1 cellular context compared by ENCODE assay signal in the genomic region with DNA sequence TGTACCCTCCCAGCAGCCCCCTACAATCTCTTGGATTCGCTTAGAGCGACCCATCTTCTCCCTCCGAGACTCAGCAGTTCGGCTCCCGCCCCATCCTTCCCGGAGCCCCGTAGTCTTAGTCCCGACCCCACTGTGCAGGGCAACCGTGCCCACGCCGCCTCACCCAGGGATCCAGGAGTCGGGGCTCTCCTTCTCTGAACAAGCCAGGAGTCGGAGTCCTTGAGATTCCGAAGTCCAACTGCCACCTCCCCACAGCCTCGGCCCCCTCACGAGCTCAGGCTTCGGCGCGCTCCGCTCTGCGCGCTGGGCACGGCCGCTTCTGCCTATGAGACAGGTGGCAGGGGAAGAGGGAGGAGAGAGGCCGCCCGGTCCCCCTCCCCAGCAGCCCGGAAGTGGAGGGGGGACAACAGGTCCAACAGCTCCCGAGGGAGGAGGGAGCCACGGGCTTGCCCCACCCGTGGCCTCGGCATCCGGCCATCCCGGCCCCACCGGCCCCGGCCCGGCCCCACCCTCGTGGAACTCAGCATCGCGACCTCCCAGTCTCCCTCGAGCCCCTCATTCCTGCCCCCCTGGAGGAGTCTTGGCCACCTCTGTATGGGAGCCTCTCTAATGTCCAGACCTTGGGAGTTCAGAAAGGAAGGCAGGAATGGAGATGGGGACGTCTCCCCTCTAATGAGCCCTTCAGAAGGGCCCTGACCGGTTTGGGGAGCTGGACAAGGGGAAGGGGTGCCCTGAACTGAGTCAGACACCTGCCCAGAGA.
A peak's percentile ranks its signal among the peaks of the same experiment; 100 is the strongest.
TF ChIP-seq lines count a peak whose summit lies in the region.

A gene (minus strand): TSS at position 321 of the 760 bp plus-strand sequence. CDS start 628 bp downstream, outside the sequence.

TF ChIP-seq in HepG2, 621 proteins besides CTCF, POLR2A, EP300 and RAD21 (continued from another document and continues in another):
- TF ChIP-seq ZFX (CRISPR knock-in tag; IDR thresholded peaks at IDR 0.05; ENCODE audit: low read depth) (peak; percentile 74), ZNF878 (CRISPR knock-in tag; IDR thresholded peaks at IDR 0.05) (0 out of 2 replicates have a peak, but pooled peaks have one; percentile 36), ZNF263 (CRISPR knock-in tag; IDR thresholded peaks at IDR 0.05) (no peak), FOXJ3 (CRISPR knock-in tag; IDR thresholded peaks at IDR 0.05; ENCODE audit: borderline replicate concordance) (no peak), PPARG (CRISPR knock-in tag; conservative IDR thresholded peaks at IDR 0.05) (no peak), ZNF253 (CRISPR knock-in tag; IDR thresholded peaks at IDR 0.05; ENCODE audit: borderline replicate concordance) (no peak), ZNF205 (CRISPR knock-in tag; IDR thresholded peaks at IDR 0.05) (no peak), STAG1 (CRISPR knock-in tag; IDR thresholded peaks at IDR 0.05) (no peak), DR1 (CRISPR knock-in tag; IDR thresholded peaks at IDR 0.05) (no peak), ZNF292 (CRISPR knock-in tag; IDR thresholded peaks at IDR 0.05; ENCODE audit: borderline replicate concordance, low read depth) (no peak), ZBTB8A (CRISPR knock-in tag; IDR thresholded peaks at IDR 0.05; ENCODE audit: borderline replicate concordance, low read depth) (no peak), ZNF839 (CRISPR knock-in tag; IDR thresholded peaks at IDR 0.05; ENCODE audit: borderline replicate concordance) (no peak), ZNF598 (CRISPR knock-in tag; IDR thresholded peaks at IDR 0.05; ENCODE audit: borderline replicate concordance) (no peak), ZZZ3 (CRISPR knock-in tag; IDR thresholded peaks at IDR 0.05; ENCODE audit: borderline replicate concordance) (no peak), ZNF180 (CRISPR knock-in tag; IDR thresholded peaks at IDR 0.05; ENCODE audit: borderline replicate concordance, low read depth) (no peak), ZNF225 (CRISPR knock-in tag; IDR thresholded peaks at IDR 0.05) (0 out of 2 replicates have a peak, but pooled peaks have one; percentile 55), TBP (CRISPR knock-in tag; IDR thresholded peaks at IDR 0.05) (no peak), SALL1 (CRISPR knock-in tag; IDR thresholded peaks at IDR 0.05) (peak; percentile 29; the same call in 1 of the 2 replicates), YEATS4 (CRISPR knock-in tag; IDR thresholded peaks at IDR 0.05; ENCODE audit: borderline replicate concordance) (0 out of 2 replicates have a peak, but pooled peaks have one; percentile 16), ZNF652 (CRISPR knock-in tag; IDR thresholded peaks at IDR 0.05; ENCODE audit: borderline replicate concordance, low read depth) (no peak), ZNF251 (CRISPR knock-in tag; IDR thresholded peaks at IDR 0.05) (no peak), MTF1 (CRISPR knock-in tag; IDR thresholded peaks at IDR 0.05) (no peak), ERF (CRISPR knock-in tag; IDR thresholded peaks at IDR 0.05) (no peak), GABPB1 (CRISPR knock-in tag; IDR thresholded peaks at IDR 0.05) (peak; percentile 91), ATAD3A (CRISPR knock-in tag; IDR thresholded peaks at IDR 0.05) (no peak), EHMT2 (IDR thresholded peaks at IDR 0.05; ENCODE audit: borderline replicate concordance, low read depth, low read length) (no peak), HNRNPUL1 (IDR thresholded peaks at IDR 0.05; ENCODE audit: low read depth, low read length) (no peak), MEF2D (CRISPR knock-in tag; IDR thresholded peaks at IDR 0.05) (no peak), ZNF672 (CRISPR knock-in tag; IDR thresholded peaks at IDR 0.05) (no peak), SYNCRIP (IDR thresholded peaks at IDR 0.05; ENCODE audit: insufficient read depth, low read depth, low read length) (no peak), ZNF432 (CRISPR knock-in tag; IDR thresholded peaks at IDR 0.05; ENCODE audit: borderline replicate concordance) (no peak), TP53 (CRISPR knock-in tag; conservative IDR thresholded peaks at IDR 0.05) (no peak), SMC3 (IDR thresholded peaks at IDR 0.05; ENCODE audit: low read length) (no peak), HOXA3 (CRISPR knock-in tag; IDR thresholded peaks at IDR 0.05) (no peak), GZF1 (CRISPR knock-in tag; IDR thresholded peaks at IDR 0.05) (no peak), CBX2 (IDR thresholded peaks at IDR 0.05; ENCODE audit: low read depth, low read length) (no peak), CBX2 (CRISPR knock-in tag; IDR thresholded peaks at IDR 0.05; ENCODE audit: low read depth) (no peak)
- TF ChIP-seq, protein P1, sequence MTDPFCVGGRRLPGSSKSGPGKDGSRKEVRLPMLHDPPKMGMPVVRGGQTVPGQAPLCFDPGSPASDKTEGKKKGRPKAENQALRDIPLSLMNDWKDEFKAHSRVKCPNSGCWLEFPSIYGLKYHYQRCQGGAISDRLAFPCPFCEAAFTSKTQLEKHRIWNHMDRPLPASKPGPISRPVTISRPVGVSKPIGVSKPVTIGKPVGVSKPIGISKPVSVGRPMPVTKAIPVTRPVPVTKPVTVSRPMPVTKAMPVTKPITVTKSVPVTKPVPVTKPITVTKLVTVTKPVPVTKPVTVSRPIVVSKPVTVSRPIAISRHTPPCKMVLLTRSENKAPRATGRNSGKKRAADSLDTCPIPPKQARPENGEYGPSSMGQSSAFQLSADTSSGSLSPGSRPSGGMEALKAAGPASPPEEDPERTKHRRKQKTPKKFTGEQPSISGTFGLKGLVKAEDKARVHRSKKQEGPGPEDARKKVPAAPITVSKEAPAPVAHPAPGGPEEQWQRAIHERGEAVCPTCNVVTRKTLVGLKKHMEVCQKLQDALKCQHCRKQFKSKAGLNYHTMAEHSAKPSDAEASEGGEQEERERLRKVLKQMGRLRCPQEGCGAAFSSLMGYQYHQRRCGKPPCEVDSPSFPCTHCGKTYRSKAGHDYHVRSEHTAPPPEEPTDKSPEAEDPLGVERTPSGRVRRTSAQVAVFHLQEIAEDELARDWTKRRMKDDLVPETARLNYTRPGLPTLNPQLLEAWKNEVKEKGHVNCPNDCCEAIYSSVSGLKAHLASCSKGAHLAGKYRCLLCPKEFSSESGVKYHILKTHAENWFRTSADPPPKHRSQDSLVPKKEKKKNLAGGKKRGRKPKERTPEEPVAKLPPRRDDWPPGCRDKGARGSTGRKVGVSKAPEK (CRISPR knock-in tag; IDR thresholded peaks at IDR 0.05; ENCODE audit: borderline replicate concordance), result no peak
- TF ChIP-seq, protein P2, sequence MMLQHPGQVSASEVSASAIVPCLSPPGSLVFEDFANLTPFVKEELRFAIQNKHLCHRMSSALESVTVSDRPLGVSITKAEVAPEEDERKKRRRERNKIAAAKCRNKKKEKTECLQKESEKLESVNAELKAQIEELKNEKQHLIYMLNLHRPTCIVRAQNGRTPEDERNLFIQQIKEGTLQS (CRISPR knock-in tag; IDR thresholded peaks at IDR 0.05), result no peak
- TF ChIP-seq, protein P3, sequence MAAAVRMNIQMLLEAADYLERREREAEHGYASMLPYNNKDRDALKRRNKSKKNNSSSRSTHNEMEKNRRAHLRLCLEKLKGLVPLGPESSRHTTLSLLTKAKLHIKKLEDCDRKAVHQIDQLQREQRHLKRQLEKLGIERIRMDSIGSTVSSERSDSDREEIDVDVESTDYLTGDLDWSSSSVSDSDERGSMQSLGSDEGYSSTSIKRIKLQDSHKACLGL (CRISPR knock-in tag; IDR thresholded peaks at IDR 0.05), result no peak
- TF ChIP-seq, protein P4, sequence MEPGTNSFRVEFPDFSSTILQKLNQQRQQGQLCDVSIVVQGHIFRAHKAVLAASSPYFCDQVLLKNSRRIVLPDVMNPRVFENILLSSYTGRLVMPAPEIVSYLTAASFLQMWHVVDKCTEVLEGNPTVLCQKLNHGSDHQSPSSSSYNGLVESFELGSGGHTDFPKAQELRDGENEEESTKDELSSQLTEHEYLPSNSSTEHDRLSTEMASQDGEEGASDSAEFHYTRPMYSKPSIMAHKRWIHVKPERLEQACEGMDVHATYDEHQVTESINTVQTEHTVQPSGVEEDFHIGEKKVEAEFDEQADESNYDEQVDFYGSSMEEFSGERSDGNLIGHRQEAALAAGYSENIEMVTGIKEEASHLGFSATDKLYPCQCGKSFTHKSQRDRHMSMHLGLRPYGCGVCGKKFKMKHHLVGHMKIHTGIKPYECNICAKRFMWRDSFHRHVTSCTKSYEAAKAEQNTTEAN (CRISPR knock-in tag; conservative IDR thresholded peaks at IDR 0.05), result no peak
- TF ChIP-seq, protein P5, sequence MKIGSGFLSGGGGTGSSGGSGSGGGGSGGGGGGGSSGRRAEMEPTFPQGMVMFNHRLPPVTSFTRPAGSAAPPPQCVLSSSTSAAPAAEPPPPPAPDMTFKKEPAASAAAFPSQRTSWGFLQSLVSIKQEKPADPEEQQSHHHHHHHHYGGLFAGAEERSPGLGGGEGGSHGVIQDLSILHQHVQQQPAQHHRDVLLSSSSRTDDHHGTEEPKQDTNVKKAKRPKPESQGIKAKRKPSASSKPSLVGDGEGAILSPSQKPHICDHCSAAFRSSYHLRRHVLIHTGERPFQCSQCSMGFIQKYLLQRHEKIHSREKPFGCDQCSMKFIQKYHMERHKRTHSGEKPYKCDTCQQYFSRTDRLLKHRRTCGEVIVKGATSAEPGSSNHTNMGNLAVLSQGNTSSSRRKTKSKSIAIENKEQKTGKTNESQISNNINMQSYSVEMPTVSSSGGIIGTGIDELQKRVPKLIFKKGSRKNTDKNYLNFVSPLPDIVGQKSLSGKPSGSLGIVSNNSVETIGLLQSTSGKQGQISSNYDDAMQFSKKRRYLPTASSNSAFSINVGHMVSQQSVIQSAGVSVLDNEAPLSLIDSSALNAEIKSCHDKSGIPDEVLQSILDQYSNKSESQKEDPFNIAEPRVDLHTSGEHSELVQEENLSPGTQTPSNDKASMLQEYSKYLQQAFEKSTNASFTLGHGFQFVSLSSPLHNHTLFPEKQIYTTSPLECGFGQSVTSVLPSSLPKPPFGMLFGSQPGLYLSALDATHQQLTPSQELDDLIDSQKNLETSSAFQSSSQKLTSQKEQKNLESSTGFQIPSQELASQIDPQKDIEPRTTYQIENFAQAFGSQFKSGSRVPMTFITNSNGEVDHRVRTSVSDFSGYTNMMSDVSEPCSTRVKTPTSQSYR (CRISPR knock-in tag; IDR thresholded peaks at IDR 0.05; ENCODE audit: borderline replicate concordance), result no peak
- TF ChIP-seq, protein P6, sequence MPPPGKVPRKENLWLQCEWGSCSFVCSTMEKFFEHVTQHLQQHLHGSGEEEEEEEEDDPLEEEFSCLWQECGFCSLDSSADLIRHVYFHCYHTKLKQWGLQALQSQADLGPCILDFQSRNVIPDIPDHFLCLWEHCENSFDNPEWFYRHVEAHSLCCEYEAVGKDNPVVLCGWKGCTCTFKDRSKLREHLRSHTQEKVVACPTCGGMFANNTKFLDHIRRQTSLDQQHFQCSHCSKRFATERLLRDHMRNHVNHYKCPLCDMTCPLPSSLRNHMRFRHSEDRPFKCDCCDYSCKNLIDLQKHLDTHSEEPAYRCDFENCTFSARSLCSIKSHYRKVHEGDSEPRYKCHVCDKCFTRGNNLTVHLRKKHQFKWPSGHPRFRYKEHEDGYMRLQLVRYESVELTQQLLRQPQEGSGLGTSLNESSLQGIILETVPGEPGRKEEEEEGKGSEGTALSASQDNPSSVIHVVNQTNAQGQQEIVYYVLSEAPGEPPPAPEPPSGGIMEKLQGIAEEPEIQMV (CRISPR knock-in tag; IDR thresholded peaks at IDR 0.05; ENCODE audit: low read depth), result no peak
- TF ChIP-seq, protein P7, sequence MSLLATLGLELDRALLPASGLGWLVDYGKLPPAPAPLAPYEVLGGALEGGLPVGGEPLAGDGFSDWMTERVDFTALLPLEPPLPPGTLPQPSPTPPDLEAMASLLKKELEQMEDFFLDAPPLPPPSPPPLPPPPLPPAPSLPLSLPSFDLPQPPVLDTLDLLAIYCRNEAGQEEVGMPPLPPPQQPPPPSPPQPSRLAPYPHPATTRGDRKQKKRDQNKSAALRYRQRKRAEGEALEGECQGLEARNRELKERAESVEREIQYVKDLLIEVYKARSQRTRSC (CRISPR knock-in tag; IDR thresholded peaks at IDR 0.05; ENCODE audit: low read depth), result no peak
- TF ChIP-seq, protein P8, sequence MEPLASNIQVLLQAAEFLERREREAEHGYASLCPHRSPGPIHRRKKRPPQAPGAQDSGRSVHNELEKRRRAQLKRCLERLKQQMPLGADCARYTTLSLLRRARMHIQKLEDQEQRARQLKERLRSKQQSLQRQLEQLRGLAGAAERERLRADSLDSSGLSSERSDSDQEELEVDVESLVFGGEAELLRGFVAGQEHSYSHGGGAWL (CRISPR knock-in tag; IDR thresholded peaks at IDR 0.05), result no peak
- TF ChIP-seq, protein P9, sequence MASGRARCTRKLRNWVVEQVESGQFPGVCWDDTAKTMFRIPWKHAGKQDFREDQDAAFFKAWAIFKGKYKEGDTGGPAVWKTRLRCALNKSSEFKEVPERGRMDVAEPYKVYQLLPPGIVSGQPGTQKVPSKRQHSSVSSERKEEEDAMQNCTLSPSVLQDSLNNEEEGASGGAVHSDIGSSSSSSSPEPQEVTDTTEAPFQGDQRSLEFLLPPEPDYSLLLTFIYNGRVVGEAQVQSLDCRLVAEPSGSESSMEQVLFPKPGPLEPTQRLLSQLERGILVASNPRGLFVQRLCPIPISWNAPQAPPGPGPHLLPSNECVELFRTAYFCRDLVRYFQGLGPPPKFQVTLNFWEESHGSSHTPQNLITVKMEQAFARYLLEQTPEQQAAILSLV (CRISPR knock-in tag; IDR thresholded peaks at IDR 0.05; ENCODE audit: borderline replicate concordance), result no peak
- TF ChIP-seq, protein P10, sequence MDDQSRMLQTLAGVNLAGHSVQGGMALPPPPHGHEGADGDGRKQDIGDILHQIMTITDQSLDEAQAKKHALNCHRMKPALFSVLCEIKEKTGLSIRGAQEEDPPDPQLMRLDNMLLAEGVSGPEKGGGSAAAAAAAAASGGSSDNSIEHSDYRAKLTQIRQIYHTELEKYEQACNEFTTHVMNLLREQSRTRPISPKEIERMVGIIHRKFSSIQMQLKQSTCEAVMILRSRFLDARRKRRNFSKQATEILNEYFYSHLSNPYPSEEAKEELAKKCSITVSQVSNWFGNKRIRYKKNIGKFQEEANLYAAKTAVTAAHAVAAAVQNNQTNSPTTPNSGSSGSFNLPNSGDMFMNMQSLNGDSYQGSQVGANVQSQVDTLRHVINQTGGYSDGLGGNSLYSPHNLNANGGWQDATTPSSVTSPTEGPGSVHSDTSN (CRISPR knock-in tag; IDR thresholded peaks at IDR 0.05; ENCODE audit: borderline replicate concordance), result no peak
- TF ChIP-seq, protein P11, sequence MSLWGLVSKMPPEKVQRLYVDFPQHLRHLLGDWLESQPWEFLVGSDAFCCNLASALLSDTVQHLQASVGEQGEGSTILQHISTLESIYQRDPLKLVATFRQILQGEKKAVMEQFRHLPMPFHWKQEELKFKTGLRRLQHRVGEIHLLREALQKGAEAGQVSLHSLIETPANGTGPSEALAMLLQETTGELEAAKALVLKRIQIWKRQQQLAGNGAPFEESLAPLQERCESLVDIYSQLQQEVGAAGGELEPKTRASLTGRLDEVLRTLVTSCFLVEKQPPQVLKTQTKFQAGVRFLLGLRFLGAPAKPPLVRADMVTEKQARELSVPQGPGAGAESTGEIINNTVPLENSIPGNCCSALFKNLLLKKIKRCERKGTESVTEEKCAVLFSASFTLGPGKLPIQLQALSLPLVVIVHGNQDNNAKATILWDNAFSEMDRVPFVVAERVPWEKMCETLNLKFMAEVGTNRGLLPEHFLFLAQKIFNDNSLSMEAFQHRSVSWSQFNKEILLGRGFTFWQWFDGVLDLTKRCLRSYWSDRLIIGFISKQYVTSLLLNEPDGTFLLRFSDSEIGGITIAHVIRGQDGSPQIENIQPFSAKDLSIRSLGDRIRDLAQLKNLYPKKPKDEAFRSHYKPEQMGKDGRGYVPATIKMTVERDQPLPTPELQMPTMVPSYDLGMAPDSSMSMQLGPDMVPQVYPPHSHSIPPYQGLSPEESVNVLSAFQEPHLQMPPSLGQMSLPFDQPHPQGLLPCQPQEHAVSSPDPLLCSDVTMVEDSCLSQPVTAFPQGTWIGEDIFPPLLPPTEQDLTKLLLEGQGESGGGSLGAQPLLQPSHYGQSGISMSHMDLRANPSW (CRISPR knock-in tag; IDR thresholded peaks at IDR 0.05; ENCODE audit: borderline replicate concordance), result no peak
- TF ChIP-seq, protein P12, sequence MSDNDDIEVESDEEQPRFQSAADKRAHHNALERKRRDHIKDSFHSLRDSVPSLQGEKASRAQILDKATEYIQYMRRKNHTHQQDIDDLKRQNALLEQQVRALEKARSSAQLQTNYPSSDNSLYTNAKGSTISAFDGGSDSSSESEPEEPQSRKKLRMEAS (IDR thresholded peaks at IDR 0.05), result peak; percentile 8; the same call in 1 of the 2 replicates
